ENCODE assay signal across 31 cellular contexts in genomic region chr17:66682293-66682692, GRCh38.
DNase-seq lines count a peak whose midpoint lies in the region; ATAC-seq and TF ChIP-seq lines count a peak whose summit lies in the region.
"Had no signal": no experiment of that assay in that cellular context is flagged by ENCODE, and none has a peak within 500 bp of the region (broad histone marks: within the 10 kb centered on the region; RNA-seq: fewer than 3 reads in every experiment).

No MANE protein-coding gene starts in this region.

- ATAC-seq in activated T-cell treated with anti-CD3 and anti-CD28 coated beads, Interleukin-2, amount 50 U/mL, for 72 hours (replicated peaks in 1 of 2), result no peak
- ATAC-seq in upper lobe of right lung (peak; percentile 10), GM21576 (IDR thresholded peaks at IDR 0.05; ENCODE audit: unreplicated experiment) (no peak)
- ATAC-seq: HCT116, sciatic nerve had no signal

- H3K4me3 Mint-ChIP-seq in activated T-cell treated with anti-CD3 and anti-CD28 coated beads, Interleukin-2, amount 50 U/mL, for 72 hours, result no peak overlapping the region
- no peak overlapping the region for H3K4me3 Mint-ChIP-seq in activated T-cell treated with anti-CD3 and anti-CD28 coated beads, Interleukin-2, amount 50 U/mL, for 24 hours
- no peak overlapping the region for H3K4me3 Mint-ChIP-seq in endodermal cell
- H3K4me3 Mint-ChIP-seq: activated naive CD8-positive, alpha-beta T cell treated with anti-CD3 and anti-CD28 coated beads for 36 hours; CD4-positive, alpha-beta T cell; immature natural killer cell; neural crest cell; T-helper 2 cell treated with Interferon-gamma antibody and Interleukin-4, amounts not matched to agents 5 μg/mL and 100 μg/mL, for 36 hours had no signal

- H3K27me3 Mint-ChIP-seq in activated T-cell treated with anti-CD3 and anti-CD28 coated beads, Interleukin-2, amount 50 U/mL, for 72 hours (ENCODE audit: low read depth), result no peaks in the 10 kb centered on the region
- H3K27me3 Mint-ChIP-seq in activated T-cell treated with anti-CD3 and anti-CD28 coated beads, Interleukin-2, amount 50 U/mL, for 24 hours, result no peaks in the 10 kb centered on the region
- H3K27me3 Mint-ChIP-seq in endodermal cell (ENCODE audit: insufficient read depth), result no peaks in the 10 kb centered on the region
- H3K27me3 Mint-ChIP-seq: activated naive CD8-positive, alpha-beta T cell treated with anti-CD3 and anti-CD28 coated beads for 36 hours; CD4-positive, alpha-beta T cell; progenitor cell of endocrine pancreas had no signal

- no peaks in the 10 kb centered on the region for H3K9me3 ChIP-seq in endodermal cell (ENCODE audit: control insufficient read depth, low read length)
- no peaks in the 10 kb centered on the region for H3K9me3 ChIP-seq in upper lobe of right lung
- H3K9me3 ChIP-seq: ascending aorta had no signal

- no peaks in the 10 kb centered on the region for H3K27me3 ChIP-seq in endodermal cell (ENCODE audit: control insufficient read depth, insufficient read depth, low read length, poor library complexity, severe bottlenecking)
- no peaks in the 10 kb centered on the region for H3K27me3 ChIP-seq in upper lobe of right lung
- H3K27me3 ChIP-seq: ascending aorta, cardiac muscle cell, esophagus muscularis mucosa had no signal

- 93 to 100% methylated on average over 2 to 4 of the region's 4 CpGs for WGBS in endodermal cell (ENCODE audit: insufficient coverage in 1 of 2, insufficient read length in 1 of 2), 2 experiments

- H3K4me1 ChIP-seq in endodermal cell (ENCODE audit: control insufficient read depth, insufficient read depth, low read length), result no peaks in the 10 kb centered on the region
- no peaks in the 10 kb centered on the region for H3K4me1 ChIP-seq in upper lobe of right lung
- H3K4me1 ChIP-seq: ascending aorta had no signal

- intact Hi-C loops in upper lobe of right lung (cut with DNase I), result no loop called here

- H3K27ac ChIP-seq in endodermal cell (ENCODE audit: low read depth, low read length) (no peak overlapping the region), upper lobe of right lung (no peak overlapping the region)
- H3K27ac ChIP-seq: ascending aorta, cardiac muscle cell, coronary artery, esophagus muscularis mucosa had no signal

- peak overlapping the region; percentile 64 for H3K27ac Mint-ChIP-seq in activated T-cell treated with anti-CD3 and anti-CD28 coated beads, Interleukin-2, amount 50 U/mL, for 72 hours
- no peak overlapping the region for H3K27ac Mint-ChIP-seq in activated T-cell treated with anti-CD3 and anti-CD28 coated beads, Interleukin-2, amount 50 U/mL, for 24 hours
- H3K27ac Mint-ChIP-seq in endodermal cell, result peak overlapping the region; percentile 14
- H3K27ac Mint-ChIP-seq: activated naive CD8-positive, alpha-beta T cell treated with anti-CD3 and anti-CD28 coated beads for 36 hours; CD4-positive, alpha-beta T cell; immature natural killer cell; progenitor cell of endocrine pancreas; T-helper 2 cell treated with Interferon-gamma antibody and Interleukin-4, amounts not matched to agents 5 μg/mL and 100 μg/mL, for 36 hours had no signal

- peaks cover 0 to 6% of the 10 kb centered on the region in 2 donors for H3K9me3 Mint-ChIP-seq in activated T-cell treated with anti-CD3 and anti-CD28 coated beads, Interleukin-2, amount 50 U/mL, for 72 hours
- peaks cover 2% of the 10 kb centered on the region for H3K9me3 Mint-ChIP-seq in activated T-cell treated with anti-CD3 and anti-CD28 coated beads, Interleukin-2, amount 50 U/mL, for 24 hours
- H3K9me3 Mint-ChIP-seq in endodermal cell, result peaks cover 7% of the 10 kb centered on the region
- H3K9me3 Mint-ChIP-seq: CD4-positive, alpha-beta T cell; neural crest cell had no signal

- TF ChIP-seq CTCF in endodermal cell (conservative IDR thresholded peaks at IDR 0.05) (no peak), upper lobe of right lung (IDR thresholded peaks at IDR 0.05) (no peak)

- no peak overlapping the region for H3K9ac ChIP-seq in endodermal cell (ENCODE audit: extremely low read depth, low read length, poor library complexity, severe bottlenecking)

- no peaks in the 10 kb centered on the region for H3K36me3 ChIP-seq in endodermal cell (ENCODE audit: control insufficient read depth, insufficient read depth, low read length)
- H3K36me3 ChIP-seq in upper lobe of right lung, result peaks cover 2% of the 10 kb centered on the region
- H3K36me3 ChIP-seq: ascending aorta, cardiac muscle cell, esophagus muscularis mucosa had no signal

- peaks cover 11% of the 10 kb centered on the region for H3K4me1 Mint-ChIP-seq in activated T-cell treated with anti-CD3 and anti-CD28 coated beads, Interleukin-2, amount 50 U/mL, for 72 hours (ENCODE audit: low read depth)
- peaks cover 20% of the 10 kb centered on the region for H3K4me1 Mint-ChIP-seq in activated T-cell treated with anti-CD3 and anti-CD28 coated beads, Interleukin-2, amount 50 U/mL, for 24 hours (ENCODE audit: low read depth)
- peaks cover 5% of the 10 kb centered on the region for H3K4me1 Mint-ChIP-seq in endodermal cell

- DNase-seq in activated T-cell treated with anti-CD3 and anti-CD28 coated beads, Interleukin-2, amount 50 U/mL, for 72 hours, result no peak
- DNase-seq in activated T-cell treated with anti-CD3 and anti-CD28 coated beads, Interleukin-2, amount 50 U/mL, for 24 hours, result no peak
- peak; percentile 49 for DNase-seq in endodermal cell
- peak; percentile 7 for DNase-seq in midbrain (lab: John Stamatoyannopoulos, UW)
- DNase-seq in upper lobe of right lung, result no peak
- DNase-seq in T1000 (lab: John Stamatoyannopoulos, UW), result no peak
- DNase-seq in AML-193 (lab: John Stamatoyannopoulos, UW), result no peak
- DNase-seq: activated CD8-positive, alpha-beta memory T cell treated with anti-CD3 and anti-CD28 coated beads for 24 hours; activated effector memory CD4-positive, alpha-beta T cell treated with anti-CD3 and anti-CD28 coated beads, Interleukin-2, amount 50 U/mL, for 16 hours; activated naive CD8-positive, alpha-beta T cell treated with anti-CD3 and anti-CD28 coated beads for 36 hours; CD4-positive, alpha-beta T cell; immature natural killer cell; Karpas-422; mesenchymal stem cell; NCI-H1417; NCI-H2029 treated with DMSO at 0.1 percent for 48 hours; NCI-H526 treated with DMSO at 0.1 percent for 48 hours; SHP77; stimulated activated CD4-positive, alpha-beta T cell treated with anti-CD3 and anti-CD28 coated beads, Interleukin-12 subunit alpha, Interleukin-12 subunit beta, amount 100 ng/mL, for 4 hours; stimulated activated CD4-positive, alpha-beta T cell treated with anti-CD3 and anti-CD28 coated beads, Interleukin-2, amount 100 ng/mL, for 48 hours; trophoblast cell had no signal

- H3K36me3 Mint-ChIP-seq in activated T-cell treated with anti-CD3 and anti-CD28 coated beads, Interleukin-2, amount 50 U/mL, for 72 hours (ENCODE audit: insufficient read depth in 2 of 2), result peaks cover 14 to 24% of the 10 kb centered on the region in 2 donors
- H3K36me3 Mint-ChIP-seq in activated T-cell treated with anti-CD3 and anti-CD28 coated beads, Interleukin-2, amount 50 U/mL, for 24 hours (ENCODE audit: low read depth), result peaks cover 76% of the 10 kb centered on the region
- H3K36me3 Mint-ChIP-seq in endodermal cell (ENCODE audit: low read depth), result no peaks in the 10 kb centered on the region

- no peak overlapping the region for H3K4me3 ChIP-seq in endodermal cell (ENCODE audit: low read length)
- no peak overlapping the region for H3K4me3 ChIP-seq in upper lobe of right lung
- H3K4me3 ChIP-seq: ascending aorta, cardiac muscle cell, coronary artery, esophagus muscularis mucosa had no signal

Comparison
In these comparisons a context has a peak if more than half of its experiments do, and no peak if none do; other contexts are left out.
1. DNase-seq: peak in endodermal cell (single experiment) and midbrain (single experiment); none in activated T-cell treated with anti-CD3 and anti-CD28 coated beads, Interleukin-2, amount 50 U/mL, for 72 hours (0 of 2), activated T-cell treated with anti-CD3 and anti-CD28 coated beads, Interleukin-2, amount 50 U/mL, for 24 hours (single experiment), upper lobe of right lung (single experiment), T1000 (single experiment) and AML-193 (0 of 2).